2 cellular contexts compared by ENCODE assay signal in the genomic region with DNA sequence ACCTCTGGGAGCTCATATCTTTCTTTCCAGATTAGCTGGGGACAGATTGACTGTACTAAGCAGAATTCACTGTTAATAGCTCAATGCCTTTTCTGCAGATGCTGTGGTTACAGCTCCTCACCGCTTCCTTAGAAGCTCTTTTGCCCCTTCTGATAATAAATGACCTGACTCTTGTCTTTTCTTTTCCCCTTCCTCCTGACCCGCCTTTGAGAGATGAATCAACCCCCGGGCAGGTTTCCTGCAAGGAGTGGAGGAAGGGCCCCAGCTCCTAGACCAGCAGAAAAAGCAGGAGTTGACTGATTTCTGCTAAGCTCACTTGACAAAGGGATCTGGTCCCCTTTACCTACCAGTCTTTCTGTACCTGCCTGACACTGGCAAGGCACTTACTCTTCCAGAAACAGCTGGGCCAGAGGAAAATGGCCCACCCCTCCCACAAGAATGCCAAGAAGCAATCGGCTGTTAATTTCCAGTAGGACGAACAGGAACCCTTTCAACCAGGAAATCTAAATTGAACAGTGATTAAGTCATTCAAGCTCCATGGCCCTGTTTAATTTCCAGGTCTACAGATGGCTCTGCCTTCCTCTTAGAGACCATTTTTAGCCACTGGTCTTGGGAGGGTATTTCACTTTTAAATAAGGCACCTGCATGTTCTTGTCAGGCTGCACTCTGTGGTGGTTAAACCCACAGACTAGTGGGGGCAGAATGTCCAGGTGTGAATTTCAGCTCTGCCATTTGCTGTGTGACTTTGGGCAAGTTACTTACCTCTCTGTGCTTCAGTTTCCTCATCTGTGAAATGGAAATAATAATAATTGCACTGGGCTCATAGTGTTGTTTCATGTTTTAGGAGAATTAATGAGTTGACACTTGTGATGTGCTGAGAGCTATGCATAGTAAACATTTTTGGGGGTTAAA.
TF ChIP-seq lines count a peak whose summit lies in the region.

No MANE protein-coding gene starts in this region.

TF ChIP-seq in GM23338, 12 proteins besides CTCF, POLR2A, EP300 and RAD21 (continues in another document):
- TF ChIP-seq POLR2AphosphoS5 (IDR thresholded peaks at IDR 0.05; ENCODE audit: low read depth): no peak
- no peak for TF ChIP-seq JUNB (IDR thresholded peaks at IDR 0.05; ENCODE audit: unreplicated experiment)
- TF ChIP-seq EZH2phosphoT487 (IDR thresholded peaks at IDR 0.05; ENCODE audit: unreplicated experiment): no peak
- TF ChIP-seq, protein P1, sequence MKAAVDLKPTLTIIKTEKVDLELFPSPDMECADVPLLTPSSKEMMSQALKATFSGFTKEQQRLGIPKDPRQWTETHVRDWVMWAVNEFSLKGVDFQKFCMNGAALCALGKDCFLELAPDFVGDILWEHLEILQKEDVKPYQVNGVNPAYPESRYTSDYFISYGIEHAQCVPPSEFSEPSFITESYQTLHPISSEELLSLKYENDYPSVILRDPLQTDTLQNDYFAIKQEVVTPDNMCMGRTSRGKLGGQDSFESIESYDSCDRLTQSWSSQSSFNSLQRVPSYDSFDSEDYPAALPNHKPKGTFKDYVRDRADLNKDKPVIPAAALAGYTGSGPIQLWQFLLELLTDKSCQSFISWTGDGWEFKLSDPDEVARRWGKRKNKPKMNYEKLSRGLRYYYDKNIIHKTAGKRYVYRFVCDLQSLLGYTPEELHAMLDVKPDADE (IDR thresholded peaks at IDR 0.05): no peak
- TF ChIP-seq, protein P2, sequence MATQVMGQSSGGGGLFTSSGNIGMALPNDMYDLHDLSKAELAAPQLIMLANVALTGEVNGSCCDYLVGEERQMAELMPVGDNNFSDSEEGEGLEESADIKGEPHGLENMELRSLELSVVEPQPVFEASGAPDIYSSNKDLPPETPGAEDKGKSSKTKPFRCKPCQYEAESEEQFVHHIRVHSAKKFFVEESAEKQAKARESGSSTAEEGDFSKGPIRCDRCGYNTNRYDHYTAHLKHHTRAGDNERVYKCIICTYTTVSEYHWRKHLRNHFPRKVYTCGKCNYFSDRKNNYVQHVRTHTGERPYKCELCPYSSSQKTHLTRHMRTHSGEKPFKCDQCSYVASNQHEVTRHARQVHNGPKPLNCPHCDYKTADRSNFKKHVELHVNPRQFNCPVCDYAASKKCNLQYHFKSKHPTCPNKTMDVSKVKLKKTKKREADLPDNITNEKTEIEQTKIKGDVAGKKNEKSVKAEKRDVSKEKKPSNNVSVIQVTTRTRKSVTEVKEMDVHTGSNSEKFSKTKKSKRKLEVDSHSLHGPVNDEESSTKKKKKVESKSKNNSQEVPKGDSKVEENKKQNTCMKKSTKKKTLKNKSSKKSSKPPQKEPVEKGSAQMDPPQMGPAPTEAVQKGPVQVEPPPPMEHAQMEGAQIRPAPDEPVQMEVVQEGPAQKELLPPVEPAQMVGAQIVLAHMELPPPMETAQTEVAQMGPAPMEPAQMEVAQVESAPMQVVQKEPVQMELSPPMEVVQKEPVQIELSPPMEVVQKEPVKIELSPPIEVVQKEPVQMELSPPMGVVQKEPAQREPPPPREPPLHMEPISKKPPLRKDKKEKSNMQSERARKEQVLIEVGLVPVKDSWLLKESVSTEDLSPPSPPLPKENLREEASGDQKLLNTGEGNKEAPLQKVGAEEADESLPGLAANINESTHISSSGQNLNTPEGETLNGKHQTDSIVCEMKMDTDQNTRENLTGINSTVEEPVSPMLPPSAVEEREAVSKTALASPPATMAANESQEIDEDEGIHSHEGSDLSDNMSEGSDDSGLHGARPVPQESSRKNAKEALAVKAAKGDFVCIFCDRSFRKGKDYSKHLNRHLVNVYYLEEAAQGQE (IDR thresholded peaks at IDR 0.05; ENCODE audit: unreplicated experiment): no peak
- TF ChIP-seq ZNF331 (CRISPR knock-in tag; IDR thresholded peaks at IDR 0.05; ENCODE audit: low read depth): no peak

TF ChIP-seq in H1, 55 proteins besides CTCF, POLR2A, EP300 and RAD21:
- TF ChIP-seq NANOG (IDR thresholded peaks at IDR 0.05; ENCODE audit: insufficient read depth, low read depth, low read length, poor library complexity, severe bottlenecking) (no peak), KDM1A (IDR thresholded peaks at IDR 0.05; ENCODE audit: borderline replicate concordance, low read length) (peak; percentile 76; the same call in 1 of the 2 replicates)
